ENCODE assay signal across 10 cellular contexts in genomic region chr16:85514601-85515318, GRCh38.
A peak's percentile ranks its signal among the peaks of the same experiment; 100 is the strongest.
DNase-seq lines count a peak whose midpoint lies in the region; FAIRE-seq and TF ChIP-seq lines count a peak whose summit lies in the region.
"Had no signal": no experiment of that assay in that cellular context is flagged by ENCODE, and none has a peak within 500 bp of the region (broad histone marks: within the 10 kb centered on the region; RNA-seq: fewer than 3 reads in every experiment).

No MANE protein-coding gene starts in this region.

- no peak for FAIRE-seq in H1 (lab: Jason Lieb, UNC)
- no peak for FAIRE-seq in GM12892 (lab: Jason Lieb, UNC)

- H3K23me2 ChIP-seq in H1 (ENCODE audit: low read depth, low read length) = peaks cover 8% of the 10 kb centered on the region

- H2BK5ac ChIP-seq in H1 (ENCODE audit: low read depth, low read length) = peak overlapping the region; percentile 76; the same call in 1 of the 2 replicates

- peak overlapping the region; percentile 87; the same call in 1 of the 2 replicates for H2AK5ac ChIP-seq in H1 (ENCODE audit: low read depth, low read length)

- DNase-seq in A673 (ENCODE audit: low spot score) (peak; percentile 88), NCI-H1694 (lab: John Stamatoyannopoulos, UW) (peak; percentile 62), H1 (ENCODE audit: low read depth in 1 of 2, low spot score in 2 of 2) (no peak), mucosa of gallbladder (ENCODE audit: low spot score) (peak; percentile 77), GM12892 (ENCODE audit: insufficient read length) (no peak), nephron progenitor cell (no peak), GM13976 (ENCODE audit: low spot score) (no peak)
- no peak for DNase-seq in activated T-cell treated with anti-CD3 and anti-CD28 coated beads, Interleukin-2, amount 50 U/mL, for 48 hours
- DNase-seq: DND-41 had no signal

- no peak for TF ChIP-seq RAD21 in H1 (IDR thresholded peaks at IDR 0.05 in 1 of 2, conservative IDR thresholded peaks at IDR 0.05 in 1 of 2; ENCODE audit: low read depth in 2 of 2, low read length in 2 of 2)

- no peak overlapping the region for H3K4ac ChIP-seq in H1 (replicated peaks; ENCODE audit: insufficient read length, low read depth, low read length)

- H3K4me3 Mint-ChIP-seq in nephron progenitor cell = no peak overlapping the region
- H3K4me3 Mint-ChIP-seq: T-helper 1 cell treated with Interleukin-12 subunit alpha and Interleukin-12 subunit beta and Interleukin-4 antibody, amounts not matched to agents 30 μg/mL and 1 μg/mL, for 36 hours had no signal

- peak overlapping the region; percentile 14 for H4K91ac ChIP-seq in H1 (replicated peaks; ENCODE audit: insufficient read length, low read length)

- H4K5ac ChIP-seq in H1 (ENCODE audit: insufficient read length, low read depth, low read length) = no peak overlapping the region

- H3K9me3 Mint-ChIP-seq in nephron progenitor cell = peaks cover 9% of the 10 kb centered on the region
- H3K9me3 Mint-ChIP-seq: T-helper 1 cell treated with Interleukin-12 subunit alpha and Interleukin-12 subunit beta and Interleukin-4 antibody, amounts not matched to agents 30 μg/mL and 1 μg/mL, for 36 hours had no signal

- no peak overlapping the region for H3K27ac Mint-ChIP-seq in nephron progenitor cell
- H3K27ac Mint-ChIP-seq: T-helper 1 cell treated with Interleukin-12 subunit alpha and Interleukin-12 subunit beta and Interleukin-4 antibody, amounts not matched to agents 30 μg/mL and 1 μg/mL, for 36 hours had no signal

- H3K4me1 ChIP-seq in A673 (ENCODE audit: insufficient read depth, low read length, poor library complexity, severe bottlenecking) (peaks cover 39% of the 10 kb centered on the region), H1 (replicated peaks in 1 of 4; ENCODE audit: control insufficient read depth in 3 of 4, insufficient read depth in 4 of 4, low read length in 3 of 4) (peaks cover 0 to 20% (median 14%) of the 10 kb centered on the region in 4 experiments; a peak in 6 of 7 replicates)

- H2BK15ac ChIP-seq in H1 (ENCODE audit: low read length) = peak overlapping the region; percentile 98

- in situ Hi-C loops in GM13976 (cut with MboI; ENCODE audit: low sequenced_read_pairs, unreplicated experiment) = no loop called here

- H3K56ac ChIP-seq in H1 (replicated peaks; ENCODE audit: insufficient read length, low read depth, low read length) = no peak overlapping the region

- no peaks in the 10 kb centered on the region for H3K79me1 ChIP-seq in H1 (ENCODE audit: low read depth, low read length)

- no peak for TF ChIP-seq POLR2A in H1 (IDR thresholded peaks at IDR 0.05; ENCODE audit: control extremely low read depth in 1 of 2, low read depth in 2 of 2, low read length in 2 of 2)
- no peak for TF ChIP-seq POLR2A in GM12892 (IDR thresholded peaks at IDR 0.05; ENCODE audit: low read depth, low read length)

- H2BK20ac ChIP-seq in H1 (ENCODE audit: low read length) = 0 out of 2 replicates have a peak overlapping the region, but pooled peaks have one; percentile 66

- TF ChIP-seq CTCF in A673 (conservative IDR thresholded peaks at IDR 0.05; ENCODE audit: low read depth, low read length) = no peak
- no peak for TF ChIP-seq CTCF in H1 (IDR thresholded peaks at IDR 0.05; ENCODE audit: control extremely low read depth in 1 of 3, insufficient read depth in 1 of 3, low read depth in 1 of 3, low read length in 3 of 3)
- TF ChIP-seq CTCF in nephron progenitor cell (IDR thresholded peaks at IDR 0.05) = no peak
- TF ChIP-seq CTCF in GM13976 (IDR thresholded peaks at IDR 0.05; ENCODE audit: borderline replicate concordance, control extremely low read depth, extremely low read depth, insufficient read depth, missing control alignments) = no peak

- no peaks in the 10 kb centered on the region for H4K20me1 ChIP-seq in H1 (replicated peaks in 1 of 2; ENCODE audit: control insufficient read depth in 1 of 2, insufficient read depth in 2 of 2, low read length in 2 of 2)

- intact Hi-C loops in A673 (cut with micrococcal nuclease; ENCODE audit: unreplicated experiment) = no loop called here

- H3K27ac ChIP-seq in A673 (ENCODE audit: low read depth, low read length, poor library complexity, severe bottlenecking) (peak overlapping the region; percentile 68), H1 (ENCODE audit: low read depth, low read length) (no peak overlapping the region)

- H4K8ac ChIP-seq in H1 (ENCODE audit: extremely low read depth, insufficient read depth, low read length) = no peak overlapping the region

- no peaks in the 10 kb centered on the region for H3K36me3 ChIP-seq in A673 (ENCODE audit: insufficient read depth, low read length, poor library complexity, severe bottlenecking)
- H3K36me3 ChIP-seq in H1 (ENCODE audit: control insufficient read depth in 2 of 4, insufficient read depth in 4 of 4, low read length in 3 of 4) = no peaks in the 10 kb centered on the region

- CTCF ChIA-PET in A673 (lab: Charles Lee) (interaction anchor here (1.0 to 1.2 kb wide), 2 partner anchors 55 to 99 kb away, joined by 3 to 4 read pairs; no protein-coding TSS in a partner anchor), H1 (lab: Charles Lee; ENCODE audit: partially characterized antibody) (interaction anchor here (0.7 to 6.6 kb wide), 24 partner anchors 8 to 226 kb away, joined by 3 to 56 read pairs (median 4); no protein-coding TSS in a partner anchor)

- WGBS in H1 (ENCODE audit: extremely low coverage in 1 of 2, insufficient coverage in 1 of 2, insufficient read length in 1 of 2, insufficient replicate concordance in 2 of 2, low coverage in 1 of 2, low lambda C conversion rate in 2 of 2, missing lambda C conversion rate in 1 of 2), 2 experiments = 83% methylated on average over 18 of the region's 18 CpGs; no CpG with 5 or more reads in 1 of the 2 experiments

- H3K14ac ChIP-seq in H1 (ENCODE audit: insufficient read length) = no peak overlapping the region

- H2AFZ ChIP-seq in H1 (ENCODE audit: low read length) = no peak overlapping the region

- peaks cover 31% of the 10 kb centered on the region for H3K27me3 Mint-ChIP-seq in nephron progenitor cell (ENCODE audit: low read depth, poor library complexity)

- H3K9ac ChIP-seq in H1 (replicated peaks in 1 of 4; ENCODE audit: extremely low read depth in 1 of 4, low read depth in 3 of 4, low read length in 3 of 4) = no peak overlapping the region; a peak in 1 of 7 replicates

- H3K36me3 Mint-ChIP-seq in nephron progenitor cell (ENCODE audit: low read depth) = peaks cover 11% of the 10 kb centered on the region

- no TSS peak for BruUV-seq in A673 (replicated peaks; lab: Mats Ljungman, UMichigan)

- H3K9me3 ChIP-seq in A673 (ENCODE audit: low read depth, low read length, poor library complexity, severe bottlenecking) (no peaks in the 10 kb centered on the region), H1 (ENCODE audit: insufficient read depth in 2 of 2, low read depth in 1 of 2, low read length in 1 of 2) (no peaks in the 10 kb centered on the region)

- H3K18ac ChIP-seq in H1 (ENCODE audit: extremely low read depth, low read length) = peak overlapping the region; percentile 95

- no peak overlapping the region for H3K4me2 ChIP-seq in H1 (ENCODE audit: insufficient read depth in 1 of 2, low read depth in 2 of 2, low read length in 2 of 2)

- H3K4me1 Mint-ChIP-seq in nephron progenitor cell = peaks cover 71% of the 10 kb centered on the region

- H3K79me2 ChIP-seq in H1 (ENCODE audit: control insufficient read depth in 1 of 2, insufficient read depth in 2 of 2, low read length in 2 of 2) = no peaks in the 10 kb centered on the region

- no peak overlapping the region for H3K23ac ChIP-seq in H1 (ENCODE audit: insufficient read length)

- peak overlapping the region; percentile 45 for H2BK120ac ChIP-seq in H1 (replicated peaks; ENCODE audit: low read depth, low read length)

- H3K27me3 ChIP-seq in A673 (replicated peaks; ENCODE audit: insufficient read depth, low read depth, low read length, poor library complexity) (no peaks in the 10 kb centered on the region), H1 (replicated peaks in 1 of 4; ENCODE audit: control insufficient read depth in 3 of 4, extremely low read depth in 1 of 4, insufficient read depth in 3 of 4, low read length in 3 of 4) (no peaks in the 10 kb centered on the region; a peak in 1 of 7 replicates)

- peak overlapping the region; percentile 75 for H2BK12ac ChIP-seq in H1 (ENCODE audit: low read depth, low read length)

- POLR2A ChIA-PET in A673 (lab: Charles Lee; ENCODE audit: low non-redundant PET) (no interaction called here), H1 (lab: Charles Lee; ENCODE audit: partially characterized antibody) (interaction anchor here (0.7 to 2.3 kb wide), 6 partner anchors 8 to 18 kb away, joined by 3 to 7 read pairs (median 3); no protein-coding TSS in a partner anchor)

- TF ChIP-seq EP300 in H1 (IDR thresholded peaks at IDR 0.05; ENCODE audit: borderline replicate concordance in 1 of 2, low read depth in 2 of 2, low read length in 2 of 2) = no peak

- no peak overlapping the region for H3K4me3 ChIP-seq in A673 (ENCODE audit: low read depth, low read length, poor library complexity, severe bottlenecking)
- no peak overlapping the region for H3K4me3 ChIP-seq in H1 (ENCODE audit: extremely low read depth in 1 of 4, insufficient read depth in 2 of 4, low read depth in 3 of 4, low read length in 4 of 4)

TF ChIP-seq in H1, 55 proteins besides CTCF, POLR2A, EP300 and RAD21:
- TF ChIP-seq GTF2F1 (IDR thresholded peaks at IDR 0.05; ENCODE audit: borderline replicate concordance, low read depth, low read length) (no peak), MAX (IDR thresholded peaks at IDR 0.05) (no peak), TBP (IDR thresholded peaks at IDR 0.05; ENCODE audit: low read depth, low read length) (peak; percentile 64; the same call in 1 of the 2 replicates)

Comparison
In these comparisons a context has a peak if more than half of its experiments do, and no peak if none do; other contexts are left out.
1. DNase-seq: peak in A673 (single experiment), NCI-H1694 (single experiment) and mucosa of gallbladder (single experiment); none in H1 (0 of 2), GM12892 (single experiment), nephron progenitor cell (single experiment), GM13976 (single experiment) and activated T-cell treated with anti-CD3 and anti-CD28 coated beads, Interleukin-2, amount 50 U/mL, for 48 hours (0 of 2).